In genomic region chr11:43643898-43644625, GRCh38 we compare ENCODE assay signal across 8 cellular contexts. TPM values are rescaled to one million over a fixed set of nuclear protein-coding genes. Genes with fewer than 3 reads are reported as not detected.
DNase-seq lines count a peak whose midpoint lies in the region; ATAC-seq and TF ChIP-seq lines count a peak whose summit lies in the region.

No MANE protein-coding gene starts in this region.

- POLR2A ChIA-PET in Caco-2 (lab: Charles Lee) = no interaction called here

- intact Hi-C loops in Caco-2 (cut with micrococcal nuclease; ENCODE audit: unreplicated experiment) = loop anchor here (5.0 kb wide), 1 partner anchor 93 kb away; no protein-coding TSS in a partner anchor

- H3K27me3 Mint-ChIP-seq in Caco-2 (ENCODE audit: insufficient read depth, unreplicated experiment) (peaks cover 12% of the 10 kb centered on the region), endodermal cell (ENCODE audit: insufficient read depth) (peaks cover 14% of the 10 kb centered on the region)

- peak; percentile 98 for ATAC-seq in GM21360 (IDR thresholded peaks at IDR 0.05; ENCODE audit: unreplicated experiment)

- no peaks in the 10 kb centered on the region for H3K9me3 Mint-ChIP-seq in Caco-2 (ENCODE audit: unreplicated experiment)
- no peaks in the 10 kb centered on the region for H3K9me3 Mint-ChIP-seq in endodermal cell

- TF ChIP-seq CTCF in Caco-2 (IDR thresholded peaks at IDR 0.05; ENCODE audit: insufficient read depth in 1 of 2, low read depth in 1 of 2, low read length in 1 of 2, severe bottlenecking in 1 of 2, unreplicated experiment in 1 of 2) (no peak), endodermal cell (conservative IDR thresholded peaks at IDR 0.05) (no peak)

- CTCF ChIA-PET in Caco-2 (lab: Charles Lee) = no interaction called here

- H3K27ac Mint-ChIP-seq in Caco-2 (ENCODE audit: unreplicated experiment) = peak overlapping the region; percentile 92
- H3K27ac Mint-ChIP-seq in endodermal cell = peak overlapping the region; percentile 94

- H3K36me3 ChIP-seq in Caco-2 (ENCODE audit: control insufficient read depth, insufficient read depth, low read length) (no peaks in the 10 kb centered on the region), endodermal cell (ENCODE audit: control insufficient read depth, insufficient read depth, low read length) (no peaks in the 10 kb centered on the region)

- DNase-seq in Caco-2 = peak; percentile 82 to 88
- DNase-seq in HT-29 (ENCODE audit: low spot score) = peak; percentile 89
- peak; percentile 72 for DNase-seq in NOMO-1 treated with DMSO at 0.1 percent for 48 hours (lab: John Stamatoyannopoulos, UW; ENCODE audit: unreplicated experiment)
- peak; percentile 55 for DNase-seq in activated CD8-positive, alpha-beta memory T cell treated with anti-CD3 and anti-CD28 coated beads, Interleukin-2, amount 50 U/mL, for 1 hour (ENCODE audit: extremely low read depth)
- DNase-seq in endodermal cell = peak; percentile 96
- DNase-seq in mesenteric fat pad (ENCODE audit: low spot score) = peak; percentile 94
- DNase-seq in stimulated activated CD8-positive, alpha-beta memory T cell treated with anti-CD3 and anti-CD28 coated beads, Interleukin-15, amount 100 ng/mL, for 1 hour (ENCODE audit: low read depth) = peak; percentile 71

- H3K4me3 ChIP-seq in Caco-2 (ENCODE audit: low read depth, low read length) (peak overlapping the region; percentile 83), endodermal cell (ENCODE audit: low read length) (peak overlapping the region; percentile 99)

- H3K27me3 ChIP-seq in Caco-2 (replicated peaks; ENCODE audit: control insufficient read depth, insufficient read depth, low read length) = no peaks in the 10 kb centered on the region
- H3K27me3 ChIP-seq in endodermal cell (ENCODE audit: control insufficient read depth, insufficient read depth, low read length, poor library complexity, severe bottlenecking) = peaks cover 9% of the 10 kb centered on the region

- no peak overlapping the region for H3K27ac ChIP-seq in endodermal cell (ENCODE audit: low read depth, low read length)

- H3K4me3 Mint-ChIP-seq in Caco-2 (ENCODE audit: unreplicated experiment) (peak overlapping the region; percentile 79), endodermal cell (peak overlapping the region; percentile 94)

- H3K4me1 ChIP-seq in Caco-2 (0 out of 2 replicates have a peak, but pooled peaks cover 5% of the 10 kb centered on the region), endodermal cell (ENCODE audit: control insufficient read depth, insufficient read depth, low read length) (peaks cover 2% of the 10 kb centered on the region)

- peak overlapping the region; percentile 82 for H3K9ac ChIP-seq in endodermal cell (ENCODE audit: extremely low read depth, low read length, poor library complexity, severe bottlenecking)

- WGBS in endodermal cell (ENCODE audit: insufficient coverage in 1 of 2, insufficient read length in 1 of 2), 2 experiments = 0% methylated on average over 5 to 33 of the region's 33 CpGs

- peaks cover 8% of the 10 kb centered on the region for H3K36me3 Mint-ChIP-seq in Caco-2 (ENCODE audit: insufficient read depth, unreplicated experiment)
- no peaks in the 10 kb centered on the region for H3K36me3 Mint-ChIP-seq in endodermal cell (ENCODE audit: low read depth)

- no TSS peak for BruUV-seq in Caco-2 (replicated peaks; lab: Mats Ljungman, UMichigan)

- H3K4me1 Mint-ChIP-seq in Caco-2 (ENCODE audit: low read depth, unreplicated experiment) (no peaks in the 10 kb centered on the region), endodermal cell (peaks cover 9% of the 10 kb centered on the region)

- H3K9me3 ChIP-seq in Caco-2 (no peaks in the 10 kb centered on the region), endodermal cell (ENCODE audit: control insufficient read depth, low read length) (no peaks in the 10 kb centered on the region)

RNA-seq across cellular contexts. Expression of gene HSD17B12, which starts 36.5 kb away (rescaled TPM):
- 147 and 155 TPM in 2 replicates for total RNA-seq in Caco-2 (2022)
- 77.2 and 119 TPM in 2 replicates for total RNA-seq in HT-29 (2014; rRNA removed; shearing (Covaris generic))
- total RNA-seq in endodermal cell = 100 to 1,000 TPM; 109 to 138 TPM
- polyA plus RNA-seq in endodermal cell (2013, experiment 1 of 2) = 119 TPM
- polyA plus RNA-seq in endodermal cell (2013, experiment 2 of 2) = 116 TPM
- 110 TPM for total RNA-seq in mesenteric fat pad
